ENCODE assay signal across 8 cellular contexts in genomic region chr16:18801197-18801972, GRCh38. TPM values are rescaled to one million over a fixed set of nuclear protein-coding genes. Genes with fewer than 3 reads are reported as not detected.
A peak's percentile ranks its signal among the peaks of the same experiment; 100 is the strongest.
DNase-seq lines count a peak whose midpoint lies in the region; ATAC-seq and TF ChIP-seq lines count a peak whose summit lies in the region.

ARL6IP1 (minus strand) TSS chr16:18801549; CDS start chr16:18801466, 83 bp downstream.

- H3K4me1 Mint-ChIP-seq in Caco-2 (ENCODE audit: low read depth, unreplicated experiment): peaks cover 18% of the 10 kb centered on the region
- peaks cover 46% of the 10 kb centered on the region for H3K4me1 Mint-ChIP-seq in endodermal cell

- H3K9me3 Mint-ChIP-seq in Caco-2 (ENCODE audit: unreplicated experiment) (no peaks in the 10 kb centered on the region), endodermal cell (peaks cover 2% of the 10 kb centered on the region)

- H3K4me1 ChIP-seq in Caco-2: peaks cover 16% of the 10 kb centered on the region
- H3K4me1 ChIP-seq in NT2/D1 (ENCODE audit: insufficient read depth, insufficient read length): no peaks in the 10 kb centered on the region
- H3K4me1 ChIP-seq in endodermal cell (ENCODE audit: control insufficient read depth, insufficient read depth, low read length): peaks cover 13% of the 10 kb centered on the region

- DNase-seq in Caco-2: peak; percentile 98 to 99
- peak; percentile 34 to 99 (median 97) for DNase-seq in HUDEP-2 (lab: John Stamatoyannopoulos, UW; ENCODE audit: unreplicated experiment in 76 of 76)
- DNase-seq in NT2/D1 (ENCODE audit: low read depth, low spot score): peak; percentile 99
- peak; percentile 99 for DNase-seq in activated CD8-positive, alpha-beta memory T cell treated with anti-CD3 and anti-CD28 coated beads, Interleukin-2, amount 50 U/mL, for 1 hour (ENCODE audit: extremely low read depth)
- peak; percentile 99 for DNase-seq in endodermal cell
- peak; percentile 99 for DNase-seq in mesenteric fat pad (ENCODE audit: low spot score)
- peak; percentile 96 to 97 for DNase-seq in stimulated activated CD8-positive, alpha-beta memory T cell treated with anti-CD3 and anti-CD28 coated beads, Interleukin-15, amount 100 ng/mL, for 4 hours (ENCODE audit: low read depth in 2 of 2)

- ATAC-seq in GM21367 (IDR thresholded peaks at IDR 0.05; ENCODE audit: unreplicated experiment): peak; percentile 87

- POLR2A ChIA-PET in Caco-2 (lab: Charles Lee): interaction anchor here (0.6 to 4.1 kb wide), 14 partner anchors 11 to 1686 kb away, joined by 3 to 105 read pairs (median 4); partner anchors contain the start of genes COQ7, RPS15A and TMC7

- H3K4me3 Mint-ChIP-seq in Caco-2 (ENCODE audit: unreplicated experiment) (peak within 1 kb of the TSS; percentile 92), endodermal cell (peak within 1 kb of the TSS; percentile 97)

- H3K27me3 ChIP-seq in Caco-2 (replicated peaks; ENCODE audit: control insufficient read depth, insufficient read depth, low read length) (no peaks in the 10 kb centered on the region), NT2/D1 (ENCODE audit: insufficient read depth, insufficient read length) (no peaks in the 10 kb centered on the region), endodermal cell (ENCODE audit: control insufficient read depth, insufficient read depth, low read length, poor library complexity, severe bottlenecking) (no peaks in the 10 kb centered on the region)

- CTCF ChIA-PET in Caco-2 (lab: Charles Lee): interaction anchor here (0.6 to 2.0 kb wide), 12 partner anchors 10 to 495 kb away, joined by 3 to 30 read pairs (median 4); partner anchors contain the start of genes COQ7, RPS15A and TMC7

- H3K9me3 ChIP-seq in Caco-2 (no peaks in the 10 kb centered on the region), NT2/D1 (ENCODE audit: insufficient read depth, low read length) (no peaks in the 10 kb centered on the region), endodermal cell (ENCODE audit: control insufficient read depth, low read length) (no peaks in the 10 kb centered on the region)

- 0 to 5% methylated on average over 28 to 75 of the region's 75 CpGs for WGBS in endodermal cell (ENCODE audit: insufficient coverage in 1 of 2, insufficient read length in 1 of 2), 2 experiments

- no TSS peak for BruUV-seq in Caco-2 (replicated peaks; lab: Mats Ljungman, UMichigan)

- H3K4me3 ChIP-seq in Caco-2 (ENCODE audit: low read depth, low read length) (peak within 1 kb of the TSS; percentile 85), NT2/D1 (ENCODE audit: insufficient read length, low read depth) (peak within 1 kb of the TSS; percentile 98), endodermal cell (ENCODE audit: low read length) (peak within 1 kb of the TSS; percentile 96)

- peaks cover 59% of the 10 kb centered on the region for H3K36me3 Mint-ChIP-seq in Caco-2 (ENCODE audit: insufficient read depth, unreplicated experiment)
- H3K36me3 Mint-ChIP-seq in endodermal cell (ENCODE audit: low read depth): peaks cover 24% of the 10 kb centered on the region

- H3K9ac ChIP-seq in NT2/D1 (ENCODE audit: insufficient read length, low read depth): peak within 1 kb of the TSS; percentile 96
- peak within 1 kb of the TSS; percentile 93 for H3K9ac ChIP-seq in endodermal cell (ENCODE audit: extremely low read depth, low read length, poor library complexity, severe bottlenecking)

- peak within 1 kb of the TSS; percentile 91 for H3K27ac ChIP-seq in endodermal cell (ENCODE audit: low read depth, low read length)

- peak within 1 kb of the TSS; percentile 96 for H3K27ac Mint-ChIP-seq in Caco-2 (ENCODE audit: unreplicated experiment)
- peak within 1 kb of the TSS; percentile 96 for H3K27ac Mint-ChIP-seq in endodermal cell

- H3K36me3 ChIP-seq in Caco-2 (ENCODE audit: control insufficient read depth, insufficient read depth, low read length) (no peaks in the 10 kb centered on the region), NT2/D1 (ENCODE audit: insufficient read depth, insufficient read length, low read length) (peaks cover 45% of the 10 kb centered on the region), endodermal cell (ENCODE audit: control insufficient read depth, insufficient read depth, low read length) (peaks cover 42% of the 10 kb centered on the region)

- intact Hi-C loops in Caco-2 (cut with micrococcal nuclease; ENCODE audit: unreplicated experiment): loop anchor here (2.0 kb wide), 1 partner anchor 167 kb away; no protein-coding TSS in a partner anchor

- peak; percentile 70 to 84 for TF ChIP-seq CTCF in Caco-2 (IDR thresholded peaks at IDR 0.05; ENCODE audit: insufficient read depth in 1 of 2, low read depth in 1 of 2, low read length in 1 of 2, severe bottlenecking in 1 of 2, unreplicated experiment in 1 of 2)
- TF ChIP-seq CTCF in endodermal cell (conservative IDR thresholded peaks at IDR 0.05): peak; percentile 89

- H3K27me3 Mint-ChIP-seq in Caco-2 (ENCODE audit: insufficient read depth, unreplicated experiment) (peaks cover 2% of the 10 kb centered on the region), endodermal cell (ENCODE audit: insufficient read depth) (no peaks in the 10 kb centered on the region)

RNA-seq across cellular contexts. Expression of gene ARL6IP1, which starts in this region (rescaled TPM):
- total RNA-seq in Caco-2 (2022) (193 and 207 TPM in 2 replicates), endodermal cell (100 to 1,000 TPM; 331 to 334 TPM), mesenteric fat pad (104 TPM)
- polyA plus RNA-seq in endodermal cell (2013, experiment 1 of 2): 381 TPM
- polyA plus RNA-seq in endodermal cell (2013, experiment 2 of 2): 388 TPM

Comparison
In these comparisons a context has a peak if more than half of its experiments do, and no peak if none do; other contexts are left out.
1. Peak in every context shown above with its lines: DNase-seq, ATAC-seq, H3K4me3 ChIP-seq and H3K27ac ChIP-seq.